8 cellular contexts compared by ENCODE assay signal in genomic region chr17:17836250-17836817, GRCh38. TPM values are rescaled to one million over a fixed set of nuclear protein-coding genes. Genes with fewer than 3 reads are reported as not detected.
DNase-seq lines count a peak whose midpoint lies in the region; ATAC-seq, FAIRE-seq and TF ChIP-seq lines count a peak whose summit lies in the region.

No MANE protein-coding gene starts in this region.

- H3K27ac ChIP-seq in adipose tissue (ENCODE audit: low read depth, low read length) (peak overlapping the region; percentile 98), trophoblast cell (ENCODE audit: low read depth, low read length) (peak overlapping the region; percentile 94), tibial nerve (peak overlapping the region; percentile 99 to 100 (median 100))

- 0 to 1% (median 0%) methylated on average over 58 to 69 of the region's 69 CpGs for WGBS in adipose tissue, 3 donors
- no CpG with 5 or more reads among the region's 69 CpGs for WGBS in trophoblast cell (ENCODE audit: extremely low coverage, insufficient coverage, insufficient read length)
- WGBS in tibial nerve, 2 donors, result 0% methylated on average over 11 to 66 of the region's 69 CpGs

- H3K23ac ChIP-seq in trophoblast cell (ENCODE audit: low read length), result no peak overlapping the region

- peaks cover 50% of the 10 kb centered on the region for H3K79me1 ChIP-seq in trophoblast cell (ENCODE audit: low read length)

- peak overlapping the region; percentile 53 for H2AFZ ChIP-seq in trophoblast cell (ENCODE audit: insufficient read depth, low read length, poor library complexity)

- H3K9me3 ChIP-seq in trophoblast cell (ENCODE audit: insufficient read depth, low read depth, low read length) (no peaks in the 10 kb centered on the region), tibial nerve (no peaks in the 10 kb centered on the region)

- peaks cover 51 to 57% of the 10 kb centered on the region in 2 experiments for H3K4me1 ChIP-seq in trophoblast cell (ENCODE audit: control insufficient read depth in 1 of 2, insufficient read depth in 2 of 2, low read length in 2 of 2)
- peaks cover 0 to 89% (median 69%) of the 10 kb centered on the region in 4 donors for H3K4me1 ChIP-seq in tibial nerve

- peak in 2 of 5 experiments; percentile 22 to 23 for TF ChIP-seq CTCF in tibial nerve (IDR thresholded peaks at IDR 0.05)

- FAIRE-seq in GM12892 (lab: Jason Lieb, UNC), result peak; percentile 98

- DNase-seq in GM12892 (ENCODE audit: insufficient read length) (peak; percentile 97), NCI-H1417 treated with DMSO at 0.1 percent for 48 hours (lab: John Stamatoyannopoulos, UW) (peak; percentile 30), SW480 (ENCODE audit: low spot score) (peak; percentile 94), cardiac septum (ENCODE audit: low spot score) (peak; percentile 100), trophoblast cell (peak; percentile 97 to 100), tibial nerve (ENCODE audit: low spot score in 2 of 2) (peak; percentile 95)

- H2AK5ac ChIP-seq in trophoblast cell (ENCODE audit: low read length), result peak overlapping the region; percentile 100

- H3K4me3 ChIP-seq in trophoblast cell (ENCODE audit: low read depth, low read length) (peak overlapping the region; percentile 98), tibial nerve (peak overlapping the region; percentile 93 to 99 (median 97))

- H3K4me2 ChIP-seq in trophoblast cell (ENCODE audit: low read length), result peak overlapping the region; percentile 76

- intact Hi-C loops in cardiac septum (cut with DNase I), result no loop called here

- peak overlapping the region; percentile 97 for H3K9ac ChIP-seq in trophoblast cell (ENCODE audit: low read length)

- peak overlapping the region; percentile 69 for H3K4ac ChIP-seq in trophoblast cell (ENCODE audit: low read depth, low read length)

- H4K8ac ChIP-seq in trophoblast cell (ENCODE audit: low read depth, low read length), result peak overlapping the region; percentile 87

- peak; percentile 99 for TF ChIP-seq EP300 in tibial nerve (IDR thresholded peaks at IDR 0.05)

- peak; percentile 75 for ATAC-seq in HG02798 (IDR thresholded peaks at IDR 0.05; ENCODE audit: poor library complexity, unreplicated experiment)

- H3K36me3 ChIP-seq in trophoblast cell (ENCODE audit: control insufficient read depth in 1 of 2, insufficient read depth in 2 of 2, low read length in 2 of 2) (peaks cover 5 to 8% of the 10 kb centered on the region in 2 experiments), tibial nerve (peaks cover 0 to 2% (median 0%) of the 10 kb centered on the region in 3 donors)

- H2BK12ac ChIP-seq in trophoblast cell (ENCODE audit: low read length), result peak overlapping the region; percentile 76

- H2BK120ac ChIP-seq in trophoblast cell (ENCODE audit: insufficient read depth, low read length, poor library complexity), result peak overlapping the region; percentile 92

- H4K91ac ChIP-seq in trophoblast cell (ENCODE audit: low read depth, low read length), result peak overlapping the region; percentile 98

- peaks cover 33% of the 10 kb centered on the region for H3K79me2 ChIP-seq in trophoblast cell (ENCODE audit: control insufficient read depth, insufficient read depth, low read length, poor library complexity)

- peak overlapping the region; percentile 91 for H2BK5ac ChIP-seq in trophoblast cell (ENCODE audit: low read depth, low read length, poor library complexity)

- peak overlapping the region; percentile 99 for H3K14ac ChIP-seq in trophoblast cell (ENCODE audit: low read length)

- H3K18ac ChIP-seq in trophoblast cell (ENCODE audit: low read length), result peak overlapping the region; percentile 95

- H3K27me3 ChIP-seq in trophoblast cell (ENCODE audit: insufficient read depth, low read length) (no peaks in the 10 kb centered on the region), tibial nerve (no peaks in the 10 kb centered on the region)

- H4K12ac ChIP-seq in trophoblast cell (ENCODE audit: low read depth, low read length), result peak overlapping the region; percentile 90

- TF ChIP-seq POLR2A in GM12892 (IDR thresholded peaks at IDR 0.05; ENCODE audit: low read depth, low read length), result peak; percentile 91
- peak; percentile 97 to 100 for TF ChIP-seq POLR2A in tibial nerve (IDR thresholded peaks at IDR 0.05)

RNA-seq across cellular contexts. Expression of gene SREBF1, which starts 0.5 kb away (rescaled TPM):
- 14.3 TPM for polyA plus RNA-seq in GM12892 (2012; ENCODE audit: missing spikeins)
- 100 to 1,000 TPM in 2 of 3 donors, 10 to 100 TPM in 1; 81.5 to 282 (median 109) TPM for polyA plus RNA-seq in adipose tissue
- total RNA-seq in cardiac septum, result 17.1 TPM
- 95.5 and 107 TPM in 2 replicates for polyA plus RNA-seq in trophoblast cell (2013)
- 100 to 1,000 TPM; 115 to 253 (median 191) TPM for total RNA-seq in tibial nerve

Comparison
In these comparisons a context has a peak if more than half of its experiments do, and no peak if none do; other contexts are left out.
1. Peak in every context shown above with its lines: DNase-seq, ATAC-seq, H3K4me3 ChIP-seq and H3K27ac ChIP-seq.
2. DNase-seq: peak in every context shown above with its lines; median percentile 100 in cardiac septum; 98 in trophoblast cell; 97 in GM12892; 95 in tibial nerve; 94 in SW480; 30 in NCI-H1417 treated with DMSO at 0.1 percent for 48 hours.